ENCODE assay signal across 8 cellular contexts in the genomic region with DNA sequence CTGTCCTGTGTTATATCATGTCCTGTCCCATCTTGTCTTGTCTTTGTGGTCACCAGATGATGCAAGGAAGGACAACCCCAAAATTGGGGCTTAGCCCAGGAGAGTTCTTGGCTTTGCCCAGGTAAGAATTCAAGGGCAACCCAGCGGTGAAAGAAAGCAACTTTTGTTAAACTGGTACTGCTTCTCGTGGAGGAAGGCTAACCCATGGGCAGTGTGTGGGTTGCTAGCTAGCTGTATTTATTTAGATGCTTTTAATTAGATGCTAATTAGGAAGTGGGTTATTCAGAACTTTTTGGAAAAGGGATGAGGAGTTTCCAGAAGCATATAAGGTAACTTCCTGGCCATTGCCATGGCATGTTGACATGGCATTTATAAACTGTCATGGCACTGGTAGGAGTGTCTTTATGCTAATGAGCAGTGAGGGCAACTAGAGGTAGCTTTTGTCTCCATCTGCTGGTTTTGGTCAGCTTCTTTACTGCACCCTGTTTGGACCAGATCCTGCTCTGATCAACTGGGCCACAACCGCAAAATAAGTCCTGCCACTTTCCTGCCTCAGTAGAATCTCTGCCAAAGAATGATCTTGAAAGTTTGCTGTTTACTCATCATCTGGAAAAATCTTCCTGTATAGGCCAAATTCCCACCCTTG.
DNase-seq lines count a peak whose midpoint lies in the region; ATAC-seq, FAIRE-seq and TF ChIP-seq lines count a peak whose summit lies in the region.
"Not testable (repeated sequence)": the region's sequence is repeated elsewhere in the genome, so short reads cannot be mapped to it uniquely, and the experiment has no call there.

No MANE protein-coding gene starts in this region.

- not testable (repeated sequence) for H3K9ac ChIP-seq in H1 (replicated peaks in 1 of 4; ENCODE audit: extremely low read depth in 1 of 4, low read depth in 3 of 4, low read length in 3 of 4); HepG2 (ENCODE audit: insufficient read depth, low read depth, low read length)

- H3K23ac ChIP-seq in H1 (ENCODE audit: insufficient read length) = not testable (repeated sequence)

- H3K4me3 Mint-ChIP-seq in activated CD8-positive, alpha-beta T cell treated with anti-CD3 and anti-CD28 coated beads for 36 hours; stimulated activated effector memory CD8-positive, alpha-beta T cell treated with anti-CD3 and anti-CD28 coated beads, Interleukin-12 subunit alpha, Interleukin-12 subunit beta, amount 100 ng/mL, for 72 hours: not testable (repeated sequence)

- not testable (repeated sequence) for H2AK5ac ChIP-seq in H1 (ENCODE audit: low read depth, low read length)

- not testable (repeated sequence) for H3K36me3 ChIP-seq in H1 (ENCODE audit: control insufficient read depth in 2 of 4, insufficient read depth in 4 of 4, low read length in 3 of 4); HepG2 (replicated peaks in 1 of 2; ENCODE audit: control insufficient read depth in 1 of 2, insufficient read depth in 2 of 2, low read length in 2 of 2)

- not testable (repeated sequence) for H3K4me1 Mint-ChIP-seq in activated CD8-positive, alpha-beta T cell treated with anti-CD3 and anti-CD28 coated beads for 36 hours (ENCODE audit: low read depth); stimulated activated effector memory CD8-positive, alpha-beta T cell treated with anti-CD3 and anti-CD28 coated beads, Interleukin-12 subunit alpha, Interleukin-12 subunit beta, amount 100 ng/mL, for 72 hours

- H4K8ac ChIP-seq in H1 (ENCODE audit: extremely low read depth, insufficient read depth, low read length) = not testable (repeated sequence)

- not testable (repeated sequence) for H3K27ac ChIP-seq in A549; H1 (ENCODE audit: low read depth, low read length); HepG2 (ENCODE audit: extremely low read length, insufficient read depth, low read length)

- H3K4me2 ChIP-seq in A549; H1 (ENCODE audit: insufficient read depth in 1 of 2, low read depth in 2 of 2, low read length in 2 of 2); HepG2 (ENCODE audit: low read depth, low read length): not testable (repeated sequence)

- intact Hi-C loops in activated CD8-positive, alpha-beta T cell treated with anti-CD3 and anti-CD28 coated beads for 36 hours (cut with micrococcal nuclease); HepG2 (cut with micrococcal nuclease; ENCODE audit: unreplicated experiment): not testable (repeated sequence)

- H3K79me1 ChIP-seq in H1 (ENCODE audit: low read depth, low read length) = not testable (repeated sequence)

- not testable (repeated sequence) for TF ChIP-seq POLR2A in A549 (IDR thresholded peaks at IDR 0.05; ENCODE audit: low read length); H1 (IDR thresholded peaks at IDR 0.05; ENCODE audit: control extremely low read depth in 1 of 2, low read depth in 2 of 2, low read length in 2 of 2); HepG2 (IDR thresholded peaks at IDR 0.05; ENCODE audit: insufficient read depth in 1 of 2, low read depth in 2 of 2, low read length in 2 of 2)

- H4K91ac ChIP-seq in H1 (replicated peaks; ENCODE audit: insufficient read length, low read length) = not testable (repeated sequence)

- H3K18ac ChIP-seq in H1 (ENCODE audit: extremely low read depth, low read length) = not testable (repeated sequence)

- not testable (repeated sequence) for H2BK120ac ChIP-seq in H1 (replicated peaks; ENCODE audit: low read depth, low read length)

- not testable (repeated sequence) for H3K79me2 ChIP-seq in H1 (ENCODE audit: control insufficient read depth in 1 of 2, insufficient read depth in 2 of 2, low read length in 2 of 2); HepG2 (ENCODE audit: insufficient read depth, low read length)

- in situ Hi-C loops in HepG2 (cut with HindIII; ENCODE audit: extremely low pct_ligation_motif_present, low pct_unique_long_range_greater_than_20kb) = not testable (repeated sequence)

- not testable (repeated sequence) for FAIRE-seq in A549 (lab: Jason Lieb, UNC)
- peak; percentile 60 for FAIRE-seq in H1 (lab: Jason Lieb, UNC)
- FAIRE-seq in HepG2 (lab: Jason Lieb, UNC) = peak; percentile 15

- not testable (repeated sequence) for H3K9me3 Mint-ChIP-seq in activated CD8-positive, alpha-beta T cell treated with anti-CD3 and anti-CD28 coated beads for 36 hours; stimulated activated effector memory CD8-positive, alpha-beta T cell treated with anti-CD3 and anti-CD28 coated beads, Interleukin-12 subunit alpha, Interleukin-12 subunit beta, amount 100 ng/mL, for 72 hours

- not testable (repeated sequence) for DNase-seq in A549 (ENCODE audit: low read depth in 1 of 2, low spot score in 1 of 2); activated CD8-positive, alpha-beta T cell treated with anti-CD3 and anti-CD28 coated beads for 36 hours; H1 (ENCODE audit: low read depth in 1 of 2, low spot score in 2 of 2); HepG2 (ENCODE audit: low spot score); stimulated activated effector memory CD8-positive, alpha-beta T cell treated with anti-CD3 and anti-CD28 coated beads, Interleukin-12 subunit alpha, Interleukin-12 subunit beta, amount 100 ng/mL, for 72 hours (ENCODE audit: low spot score in 2 of 2)

- H4K5ac ChIP-seq in H1 (ENCODE audit: insufficient read length, low read depth, low read length) = not testable (repeated sequence)

- not testable (repeated sequence) for H3K27me3 ChIP-seq in H1 (replicated peaks in 1 of 4; ENCODE audit: control insufficient read depth in 3 of 4, extremely low read depth in 1 of 4, insufficient read depth in 3 of 4, low read length in 3 of 4); HepG2 (ENCODE audit: control insufficient read depth in 1 of 2, insufficient read depth in 2 of 2, low read length in 2 of 2)

- not testable (repeated sequence) for H3K14ac ChIP-seq in H1 (ENCODE audit: insufficient read length)

- peak; percentile 76 to 96 for ATAC-seq in A549
- peak; percentile 64 for ATAC-seq in GM18868 (IDR thresholded peaks at IDR 0.05; ENCODE audit: unreplicated experiment)
- peak; percentile 66 for ATAC-seq in GM21723 (IDR thresholded peaks at IDR 0.05; ENCODE audit: unreplicated experiment)
- ATAC-seq in HG03457 (IDR thresholded peaks at IDR 0.05; ENCODE audit: unreplicated experiment) = peak; percentile 65
- ATAC-seq in activated CD8-positive, alpha-beta T cell treated with anti-CD3 and anti-CD28 coated beads for 36 hours = peak; percentile 95
- peak; percentile 54; the same call in 2 of the 3 replicates for ATAC-seq in HepG2
- peak; percentile 89 for ATAC-seq in stimulated activated effector memory CD8-positive, alpha-beta T cell treated with anti-CD3 and anti-CD28 coated beads, Interleukin-12 subunit alpha, Interleukin-12 subunit beta, amount 100 ng/mL, for 72 hours

- H2BK5ac ChIP-seq in H1 (ENCODE audit: low read depth, low read length) = not testable (repeated sequence)

- not testable (repeated sequence) for H3K27me3 Mint-ChIP-seq in activated CD8-positive, alpha-beta T cell treated with anti-CD3 and anti-CD28 coated beads for 36 hours

- H3K27ac Mint-ChIP-seq in activated CD8-positive, alpha-beta T cell treated with anti-CD3 and anti-CD28 coated beads for 36 hours; stimulated activated effector memory CD8-positive, alpha-beta T cell treated with anti-CD3 and anti-CD28 coated beads, Interleukin-12 subunit alpha, Interleukin-12 subunit beta, amount 100 ng/mL, for 72 hours: not testable (repeated sequence)

- not testable (repeated sequence) for H3K23me2 ChIP-seq in H1 (ENCODE audit: low read depth, low read length)

- H3K4me3 ChIP-seq in A549; H1 (ENCODE audit: extremely low read depth in 1 of 4, insufficient read depth in 2 of 4, low read depth in 3 of 4, low read length in 4 of 4); HepG2 (replicated peaks in 1 of 3; ENCODE audit: insufficient read depth in 1 of 3, low read depth in 2 of 3, low read length in 3 of 3): not testable (repeated sequence)

- not testable (repeated sequence) for H4K20me1 ChIP-seq in H1 (replicated peaks in 1 of 2; ENCODE audit: control insufficient read depth in 1 of 2, insufficient read depth in 2 of 2, low read length in 2 of 2); HepG2 (ENCODE audit: insufficient read depth, low read length)

- TF ChIP-seq EP300 in A549 (IDR thresholded peaks at IDR 0.05); H1 (IDR thresholded peaks at IDR 0.05; ENCODE audit: borderline replicate concordance in 1 of 2, low read depth in 2 of 2, low read length in 2 of 2); HepG2 (IDR thresholded peaks at IDR 0.05; ENCODE audit: low read depth in 2 of 2, low read length in 2 of 2); HepG2 (CRISPR knock-in tag; IDR thresholded peaks at IDR 0.05; ENCODE audit: borderline replicate concordance): not testable (repeated sequence)

- not testable (repeated sequence) for H2AFZ ChIP-seq in H1 (ENCODE audit: low read length); HepG2 (ENCODE audit: low read length)

- not testable (repeated sequence) for H2BK15ac ChIP-seq in H1 (ENCODE audit: low read length)

- POLR2A ChIA-PET in A549 (lab: Yijun Ruan, JAX); activated CD8-positive, alpha-beta T cell treated with anti-CD3 and anti-CD28 coated beads for 36 hours (lab: Charles Lee); H1 (lab: Charles Lee; ENCODE audit: partially characterized antibody); HepG2 (lab: Yijun Ruan, JAX): not testable (repeated sequence)

- BruUV-seq in HepG2 (replicated peaks; lab: Mats Ljungman, UMichigan) = not testable (repeated sequence)

- not testable (repeated sequence) for TF ChIP-seq RAD21 in A549 (conservative IDR thresholded peaks at IDR 0.05 in 1 of 2, IDR thresholded peaks at IDR 0.05 in 1 of 2); H1 (IDR thresholded peaks at IDR 0.05 in 1 of 2, conservative IDR thresholded peaks at IDR 0.05 in 1 of 2; ENCODE audit: low read depth in 2 of 2, low read length in 2 of 2); HepG2 (CRISPR knock-in tag; IDR thresholded peaks at IDR 0.05)

- not testable (repeated sequence) for TF ChIP-seq CTCF in A549 (IDR thresholded peaks at IDR 0.05); activated CD8-positive, alpha-beta T cell treated with anti-CD3 and anti-CD28 coated beads for 36 hours (IDR thresholded peaks at IDR 0.05); H1 (IDR thresholded peaks at IDR 0.05; ENCODE audit: control extremely low read depth in 1 of 3, insufficient read depth in 1 of 3, low read depth in 1 of 3, low read length in 3 of 3); HepG2 (CRISPR knock-in tag; IDR thresholded peaks at IDR 0.05)

- CTCF ChIA-PET in A549 (lab: Yijun Ruan, JAX); activated CD8-positive, alpha-beta T cell treated with anti-CD3 and anti-CD28 coated beads for 36 hours (lab: Charles Lee); H1 (lab: Charles Lee; ENCODE audit: partially characterized antibody); HepG2 (lab: Yijun Ruan, JAX; ENCODE audit: low intra/inter-chr PET ratio, low total read pairs): not testable (repeated sequence)

- H3K4ac ChIP-seq in H1 (replicated peaks; ENCODE audit: insufficient read length, low read depth, low read length) = not testable (repeated sequence)

- H2BK20ac ChIP-seq in H1 (ENCODE audit: low read length) = not testable (repeated sequence)

- H2BK12ac ChIP-seq in H1 (ENCODE audit: low read depth, low read length) = not testable (repeated sequence)

- WGBS in A549 (ENCODE audit: missing lambda C conversion rate) = 86% methylated on average over 1 of the region's 3 CpGs
- WGBS in H1 (ENCODE audit: extremely low coverage in 1 of 2, insufficient coverage in 1 of 2, insufficient read length in 1 of 2, insufficient replicate concordance in 2 of 2, low coverage in 1 of 2, low lambda C conversion rate in 2 of 2, missing lambda C conversion rate in 1 of 2), 2 experiments = no CpG with 5 or more reads among the region's 3 CpGs
- no CpG with 5 or more reads among the region's 3 CpGs for WGBS in HepG2 (ENCODE audit: low lambda C conversion rate)

- not testable (repeated sequence) for H3K4me1 ChIP-seq in A549; H1 (replicated peaks in 1 of 4; ENCODE audit: control insufficient read depth in 3 of 4, insufficient read depth in 4 of 4, low read length in 3 of 4); HepG2 (ENCODE audit: insufficient read depth, low read length)

- not testable (repeated sequence) for H3K9me3 ChIP-seq in A549; H1 (ENCODE audit: insufficient read depth in 2 of 2, low read depth in 1 of 2, low read length in 1 of 2); HepG2 (ENCODE audit: low read length)

- H3K56ac ChIP-seq in H1 (replicated peaks; ENCODE audit: insufficient read length, low read depth, low read length) = not testable (repeated sequence)

- not testable (repeated sequence) for H3K36me3 Mint-ChIP-seq in activated CD8-positive, alpha-beta T cell treated with anti-CD3 and anti-CD28 coated beads for 36 hours (ENCODE audit: low read depth); stimulated activated effector memory CD8-positive, alpha-beta T cell treated with anti-CD3 and anti-CD28 coated beads, Interleukin-12 subunit alpha, Interleukin-12 subunit beta, amount 100 ng/mL, for 72 hours
